In the genomic region with DNA sequence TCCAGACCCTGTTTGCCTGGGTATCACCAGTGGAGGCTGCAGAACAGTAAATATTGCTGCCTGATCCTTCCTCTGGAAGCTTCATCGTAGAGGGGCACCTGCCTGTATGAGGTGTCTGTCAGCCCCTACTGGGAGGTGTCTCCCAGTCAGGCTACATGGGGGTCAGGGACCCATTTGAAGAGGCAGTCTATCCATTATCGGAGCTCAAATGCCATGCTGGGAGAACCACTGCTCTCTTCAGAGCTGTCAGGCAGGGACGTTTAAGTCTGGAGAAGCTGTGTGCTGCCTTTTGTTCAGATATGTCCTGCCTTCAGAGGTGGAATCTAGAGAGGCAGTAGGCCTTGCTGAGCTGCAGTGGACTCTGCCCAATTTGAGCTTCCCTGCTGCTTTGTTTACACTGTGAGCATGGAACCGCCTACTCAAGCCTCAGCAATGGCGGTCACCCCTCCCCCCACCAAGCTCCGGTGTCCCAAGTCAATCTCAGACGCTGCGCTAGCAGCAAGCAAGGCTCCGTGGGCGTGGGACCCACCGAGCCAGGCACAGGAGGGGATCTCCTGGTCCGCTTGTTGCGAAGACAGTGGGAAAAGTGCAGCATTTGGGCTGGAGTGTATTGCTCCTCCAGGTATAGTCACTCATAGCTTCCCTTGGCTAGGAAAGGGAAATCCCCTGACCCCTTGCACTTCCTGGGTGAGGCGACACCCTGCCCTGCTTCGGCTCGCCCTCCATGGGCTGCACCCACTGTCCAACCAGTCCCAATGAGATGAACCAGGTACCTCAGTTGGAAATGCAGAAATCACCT, we compare ENCODE assay signal across 1 cellular context.
TF ChIP-seq lines count a peak whose summit lies in the region.
"Not testable (repeated sequence)": the region's sequence is repeated elsewhere in the genome, so short reads cannot be mapped to it uniquely, and the experiment has no call there.

No MANE protein-coding gene starts in this region.

TF ChIP-seq in HepG2, 621 proteins besides CTCF, POLR2A, EP300 and RAD21 (continued from another document):
- TF ChIP-seq, protein P1, sequence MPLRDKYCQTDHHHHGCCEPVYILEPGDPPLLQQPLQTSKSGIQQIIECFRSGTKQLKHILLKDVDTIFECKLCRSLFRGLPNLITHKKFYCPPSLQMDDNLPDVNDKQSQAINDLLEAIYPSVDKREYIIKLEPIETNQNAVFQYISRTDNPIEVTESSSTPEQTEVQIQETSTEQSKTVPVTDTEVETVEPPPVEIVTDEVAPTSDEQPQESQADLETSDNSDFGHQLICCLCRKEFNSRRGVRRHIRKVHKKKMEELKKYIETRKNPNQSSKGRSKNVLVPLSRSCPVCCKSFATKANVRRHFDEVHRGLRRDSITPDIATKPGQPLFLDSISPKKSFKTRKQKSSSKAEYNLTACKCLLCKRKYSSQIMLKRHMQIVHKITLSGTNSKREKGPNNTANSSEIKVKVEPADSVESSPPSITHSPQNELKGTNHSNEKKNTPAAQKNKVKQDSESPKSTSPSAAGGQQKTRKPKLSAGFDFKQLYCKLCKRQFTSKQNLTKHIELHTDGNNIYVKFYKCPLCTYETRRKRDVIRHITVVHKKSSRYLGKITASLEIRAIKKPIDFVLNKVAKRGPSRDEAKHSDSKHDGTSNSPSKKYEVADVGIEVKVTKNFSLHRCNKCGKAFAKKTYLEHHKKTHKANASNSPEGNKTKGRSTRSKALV (CRISPR knock-in tag; IDR thresholded peaks at IDR 0.05): peak; percentile 29; the same call in 1 of the 2 replicates
- TF ChIP-seq ZSCAN29 (CRISPR knock-in tag; conservative IDR thresholded peaks at IDR 0.05): 0 out of 2 replicates have a peak, but pooled peaks have one; percentile 22
- TF ChIP-seq THAP11 (CRISPR knock-in tag; IDR thresholded peaks at IDR 0.05): peak; percentile 74
- TF ChIP-seq TBX3 (IDR thresholded peaks at IDR 0.05; ENCODE audit: borderline replicate concordance): 0 out of 2 replicates have a peak, but pooled peaks have one; percentile 6
- not testable (repeated sequence) for TF ChIP-seq SP1 (IDR thresholded peaks at IDR 0.05)
- peak; percentile 79 for TF ChIP-seq SP1 (CRISPR knock-in tag; IDR thresholded peaks at IDR 0.05)
- TF ChIP-seq BORCS8-MEF2B (CRISPR knock-in tag; IDR thresholded peaks at IDR 0.05): peak; percentile 96
- TF ChIP-seq, protein P2, sequence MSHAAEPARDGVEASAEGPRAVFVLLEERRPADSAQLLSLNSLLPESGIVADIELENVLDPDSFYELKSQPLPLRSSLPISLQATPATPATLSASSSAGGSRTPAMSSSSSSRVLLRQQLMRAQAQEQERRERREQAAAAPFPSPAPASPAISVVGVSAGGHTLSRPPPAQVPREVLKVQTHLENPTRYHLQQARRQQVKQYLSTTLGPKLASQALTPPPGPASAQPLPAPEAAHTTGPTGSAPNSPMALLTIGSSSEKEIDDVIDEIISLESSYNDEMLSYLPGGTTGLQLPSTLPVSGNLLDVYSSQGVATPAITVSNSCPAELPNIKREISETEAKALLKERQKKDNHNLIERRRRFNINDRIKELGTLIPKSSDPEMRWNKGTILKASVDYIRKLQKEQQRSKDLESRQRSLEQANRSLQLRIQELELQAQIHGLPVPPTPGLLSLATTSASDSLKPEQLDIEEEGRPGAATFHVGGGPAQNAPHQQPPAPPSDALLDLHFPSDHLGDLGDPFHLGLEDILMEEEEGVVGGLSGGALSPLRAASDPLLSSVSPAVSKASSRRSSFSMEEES (CRISPR knock-in tag; IDR thresholded peaks at IDR 0.05): 0 out of 2 replicates have a peak, but pooled peaks have one; percentile 33
- TF ChIP-seq FOSL2 (CRISPR knock-in tag; IDR thresholded peaks at IDR 0.05): peak; percentile 76
- TF ChIP-seq ZNF558 (CRISPR knock-in tag; IDR thresholded peaks at IDR 0.05; ENCODE audit: borderline replicate concordance): peak; percentile 88; the same call in 1 of the 2 replicates
- TF ChIP-seq KAT7 (CRISPR knock-in tag; IDR thresholded peaks at IDR 0.05; ENCODE audit: borderline replicate concordance): peak; percentile 92; the same call in 1 of the 2 replicates
- peak; percentile 66; the same call in 1 of the 2 replicates for TF ChIP-seq ZMAT3 (CRISPR knock-in tag; conservative IDR thresholded peaks at IDR 0.05)
- TF ChIP-seq EED (CRISPR knock-in tag; IDR thresholded peaks at IDR 0.05): peak; percentile 59; the same call in 1 of the 2 replicates
- peak; percentile 93 for TF ChIP-seq ZNF501 (CRISPR knock-in tag; IDR thresholded peaks at IDR 0.05)
- TF ChIP-seq GATAD2A (CRISPR knock-in tag; IDR thresholded peaks at IDR 0.05): peak; percentile 84
- peak; percentile 57; the same call in 1 of the 2 replicates for TF ChIP-seq ZNF737 (CRISPR knock-in tag; IDR thresholded peaks at IDR 0.05; ENCODE audit: borderline replicate concordance)
- TF ChIP-seq, protein P3, sequence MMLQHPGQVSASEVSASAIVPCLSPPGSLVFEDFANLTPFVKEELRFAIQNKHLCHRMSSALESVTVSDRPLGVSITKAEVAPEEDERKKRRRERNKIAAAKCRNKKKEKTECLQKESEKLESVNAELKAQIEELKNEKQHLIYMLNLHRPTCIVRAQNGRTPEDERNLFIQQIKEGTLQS (CRISPR knock-in tag; IDR thresholded peaks at IDR 0.05): 0 out of 2 replicates have a peak, but pooled peaks have one; percentile 57
- TF ChIP-seq SSRP1 (CRISPR knock-in tag; IDR thresholded peaks at IDR 0.05): peak; percentile 71; the same call in 1 of the 2 replicates
- TF ChIP-seq GFI1 (CRISPR knock-in tag; IDR thresholded peaks at IDR 0.05; ENCODE audit: borderline replicate concordance): peak; percentile 92
- TF ChIP-seq, protein P4, sequence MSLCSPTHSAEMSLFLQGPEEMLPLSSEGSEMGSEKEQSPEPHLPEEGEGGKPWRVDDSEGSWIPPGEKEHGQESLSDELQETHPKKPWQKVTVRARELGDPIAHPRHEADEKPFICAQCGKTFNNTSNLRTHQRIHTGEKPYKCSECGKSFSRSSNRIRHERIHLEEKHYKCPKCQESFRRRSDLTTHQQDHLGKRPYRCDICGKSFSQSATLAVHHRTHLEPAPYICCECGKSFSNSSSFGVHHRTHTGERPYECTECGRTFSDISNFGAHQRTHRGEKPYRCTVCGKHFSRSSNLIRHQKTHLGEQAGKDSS (CRISPR knock-in tag; IDR thresholded peaks at IDR 0.05; ENCODE audit: borderline replicate concordance, low read depth): peak; percentile 24; the same call in 1 of the 2 replicates
- TF ChIP-seq, protein P5, sequence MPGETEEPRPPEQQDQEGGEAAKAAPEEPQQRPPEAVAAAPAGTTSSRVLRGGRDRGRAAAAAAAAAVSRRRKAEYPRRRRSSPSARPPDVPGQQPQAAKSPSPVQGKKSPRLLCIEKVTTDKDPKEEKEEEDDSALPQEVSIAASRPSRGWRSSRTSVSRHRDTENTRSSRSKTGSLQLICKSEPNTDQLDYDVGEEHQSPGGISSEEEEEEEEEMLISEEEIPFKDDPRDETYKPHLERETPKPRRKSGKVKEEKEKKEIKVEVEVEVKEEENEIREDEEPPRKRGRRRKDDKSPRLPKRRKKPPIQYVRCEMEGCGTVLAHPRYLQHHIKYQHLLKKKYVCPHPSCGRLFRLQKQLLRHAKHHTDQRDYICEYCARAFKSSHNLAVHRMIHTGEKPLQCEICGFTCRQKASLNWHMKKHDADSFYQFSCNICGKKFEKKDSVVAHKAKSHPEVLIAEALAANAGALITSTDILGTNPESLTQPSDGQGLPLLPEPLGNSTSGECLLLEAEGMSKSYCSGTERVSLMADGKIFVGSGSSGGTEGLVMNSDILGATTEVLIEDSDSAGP (CRISPR knock-in tag; IDR thresholded peaks at IDR 0.05; ENCODE audit: borderline replicate concordance): peak; percentile 87; the same call in 1 of the 2 replicates
- TF ChIP-seq, protein P6, sequence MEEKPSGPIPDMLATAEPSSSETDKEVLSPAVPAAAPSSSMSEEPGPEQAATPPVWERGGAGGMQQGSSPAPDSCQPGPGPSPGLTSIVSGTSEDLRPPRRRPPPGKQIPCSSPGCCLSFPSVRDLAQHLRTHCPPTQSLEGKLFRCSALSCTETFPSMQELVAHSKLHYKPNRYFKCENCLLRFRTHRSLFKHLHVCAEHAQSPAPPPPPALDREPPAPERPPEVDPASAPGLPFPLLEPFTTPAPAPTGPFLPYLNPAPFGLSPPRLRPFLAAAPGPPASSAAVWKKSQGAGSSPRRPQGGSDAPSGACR (CRISPR knock-in tag; IDR thresholded peaks at IDR 0.05): peak; percentile 78; the same call in 1 of the 2 replicates
- TF ChIP-seq FOXA1 (IDR thresholded peaks at IDR 0.05): peak; percentile 50; the same call in 1 of the 2 replicates
- TF ChIP-seq FOXA1 (CRISPR knock-in tag; IDR thresholded peaks at IDR 0.05): peak; percentile 99
- TF ChIP-seq SALL2 (CRISPR knock-in tag; IDR thresholded peaks at IDR 0.05): peak; percentile 90
- TF ChIP-seq, protein P7, sequence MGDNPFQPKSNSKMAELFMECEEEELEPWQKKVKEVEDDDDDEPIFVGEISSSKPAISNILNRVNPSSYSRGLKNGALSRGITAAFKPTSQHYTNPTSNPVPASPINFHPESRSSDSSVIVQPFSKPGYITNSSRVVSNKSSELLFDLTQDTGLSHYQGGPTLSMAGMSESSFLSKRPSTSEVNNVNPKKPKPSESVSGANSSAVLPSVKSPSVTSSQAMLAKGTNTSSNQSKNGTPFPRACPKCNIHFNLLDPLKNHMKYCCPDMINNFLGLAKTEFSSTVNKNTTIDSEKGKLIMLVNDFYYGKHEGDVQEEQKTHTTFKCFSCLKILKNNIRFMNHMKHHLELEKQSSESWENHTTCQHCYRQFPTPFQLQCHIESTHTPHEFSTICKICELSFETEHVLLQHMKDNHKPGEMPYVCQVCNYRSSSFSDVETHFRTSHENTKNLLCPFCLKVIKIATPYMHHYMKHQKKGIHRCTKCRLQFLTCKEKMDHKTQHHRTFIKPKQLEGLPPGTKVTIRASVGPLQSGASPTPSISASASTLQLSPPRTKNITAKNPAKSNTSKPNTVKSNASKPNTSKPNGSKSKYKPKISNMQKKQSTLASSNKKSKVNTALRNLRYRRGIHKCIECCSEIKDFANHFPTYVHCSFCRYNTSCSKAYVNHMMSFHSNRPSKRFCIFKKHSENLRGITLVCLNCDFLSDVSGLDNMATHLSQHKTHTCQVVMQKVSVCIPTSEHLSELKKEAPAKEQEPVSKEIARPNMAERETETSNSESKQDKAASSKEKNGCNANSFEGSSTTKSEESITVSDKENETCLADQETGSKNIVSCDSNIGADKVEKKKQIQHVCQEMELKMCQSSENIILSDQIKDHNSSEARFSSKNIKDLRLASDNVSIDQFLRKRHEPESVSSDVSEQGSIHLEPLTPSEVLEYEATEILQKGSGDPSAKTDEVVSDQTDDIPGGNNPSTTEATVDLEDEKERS (CRISPR knock-in tag; IDR thresholded peaks at IDR 0.05): peak; percentile 92
- TF ChIP-seq, protein P8, sequence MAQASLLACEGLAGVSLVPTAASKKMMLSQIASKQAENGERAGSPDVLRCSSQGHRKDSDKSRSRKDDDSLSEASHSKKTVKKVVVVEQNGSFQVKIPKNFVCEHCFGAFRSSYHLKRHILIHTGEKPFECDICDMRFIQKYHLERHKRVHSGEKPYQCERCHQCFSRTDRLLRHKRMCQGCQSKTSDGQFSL (CRISPR knock-in tag; IDR thresholded peaks at IDR 0.05): peak; percentile 65; the same call in 1 of the 2 replicates
- peak; percentile 65 for TF ChIP-seq PHF20 (CRISPR knock-in tag; IDR thresholded peaks at IDR 0.05)
- TF ChIP-seq CEBPG (CRISPR knock-in tag; IDR thresholded peaks at IDR 0.05): peak; percentile 37; the same call in 1 of the 2 replicates
- TF ChIP-seq, protein P9, sequence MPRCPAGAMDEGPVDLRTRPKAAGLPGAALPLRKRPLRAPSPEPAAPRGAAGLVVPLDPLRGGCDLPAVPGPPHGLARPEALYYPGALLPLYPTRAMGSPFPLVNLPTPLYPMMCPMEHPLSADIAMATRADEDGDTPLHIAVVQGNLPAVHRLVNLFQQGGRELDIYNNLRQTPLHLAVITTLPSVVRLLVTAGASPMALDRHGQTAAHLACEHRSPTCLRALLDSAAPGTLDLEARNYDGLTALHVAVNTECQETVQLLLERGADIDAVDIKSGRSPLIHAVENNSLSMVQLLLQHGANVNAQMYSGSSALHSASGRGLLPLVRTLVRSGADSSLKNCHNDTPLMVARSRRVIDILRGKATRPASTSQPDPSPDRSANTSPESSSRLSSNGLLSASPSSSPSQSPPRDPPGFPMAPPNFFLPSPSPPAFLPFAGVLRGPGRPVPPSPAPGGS (CRISPR knock-in tag; IDR thresholded peaks at IDR 0.05): peak; percentile 80; the same call in 1 of the 2 replicates
- TF ChIP-seq KLF13 (CRISPR knock-in tag; IDR thresholded peaks at IDR 0.05): 0 out of 2 replicates have a peak, but pooled peaks have one; percentile 33
TF ChIP-seq in HepG2: peak in this region for 246; not testable (repeated sequence) for 375.
